In the genomic region with DNA sequence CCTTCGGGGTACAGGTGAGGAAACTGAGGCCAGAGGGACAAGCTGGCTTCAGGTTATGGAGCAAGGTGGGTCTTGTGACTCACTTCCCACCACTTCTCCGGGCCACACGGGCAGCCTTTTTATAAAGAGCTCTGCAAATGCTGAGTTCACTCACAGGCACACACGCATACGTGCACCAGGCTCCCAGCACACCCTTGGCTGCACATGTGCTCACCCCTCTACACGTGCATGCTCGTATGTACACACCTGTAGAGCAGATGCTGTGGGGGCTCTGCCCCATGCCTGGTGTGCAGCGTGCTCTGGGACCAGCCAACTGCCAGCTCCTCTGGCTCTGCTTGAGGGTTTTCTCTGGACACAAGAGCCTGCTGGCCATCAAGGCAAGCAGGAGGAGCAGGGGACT, we compare ENCODE assay signal across 36 cellular contexts. TPM values are rescaled to one million over a fixed set of nuclear protein-coding genes. Genes with fewer than 3 reads are reported as not detected.
"Had no signal": no experiment of that assay in that cellular context is flagged by ENCODE, and none has a peak within 500 bp of the region (broad histone marks: within the 10 kb centered on the region; RNA-seq: fewer than 3 reads in every experiment).

No MANE protein-coding gene starts in this region.

- FAIRE-seq: endometrium, endothelial cell of umbilical vein had no signal

- H3K36me3 Mint-ChIP-seq: activated CD4-positive, alpha-beta memory T cell treated with anti-CD3 and anti-CD28 coated beads for 36 hours; activated CD8-positive, alpha-beta memory T cell treated with anti-CD3 and anti-CD28 coated beads, Interleukin-2, amount 10 ng/mL, durations not matched to agents 7 days and 5 days; activated naive CD4-positive, alpha-beta T cell treated with anti-CD3 and anti-CD28 coated beads, Interleukin-2, amount 50 U/mL, for 72 hours; activated naive CD8-positive, alpha-beta T cell treated with anti-CD3 and anti-CD28 coated beads, Interleukin-2, amount 10 ng/mL, durations not matched to agents 7 days and 5 days; brain had no signal

- H3K4me1 Mint-ChIP-seq: activated CD4-positive, alpha-beta T cell treated with anti-CD3 and anti-CD28 coated beads for 36 hours; activated CD4-positive, alpha-beta T cell treated with anti-CD3 and anti-CD28 coated beads, Interleukin-2, amount 10 ng/mL, durations not matched to agents 24 days and 14 days; activated CD8-positive, alpha-beta memory T cell treated with anti-CD3 and anti-CD28 coated beads, Interleukin-2, amount 10 ng/mL, durations not matched to agents 7 days and 5 days; activated naive CD8-positive, alpha-beta T cell treated with anti-CD3 and anti-CD28 coated beads, Interleukin-2, amount 10 ng/mL, durations not matched to agents 7 days and 5 days had no signal

- H3K4me3 Mint-ChIP-seq: activated CD4-positive, alpha-beta memory T cell treated with anti-CD3 and anti-CD28 coated beads for 36 hours; activated CD4-positive, alpha-beta T cell treated with anti-CD3 and anti-CD28 coated beads for 36 hours; activated CD4-positive, alpha-beta T cell treated with anti-CD3 and anti-CD28 coated beads, Interleukin-2, amount 10 ng/mL, durations not matched to agents 24 days and 14 days; activated CD8-positive, alpha-beta memory T cell treated with anti-CD3 and anti-CD28 coated beads, Interleukin-2, amount 10 ng/mL, durations not matched to agents 7 days and 5 days; activated CD8-positive, alpha-beta T cell treated with anti-CD3 and anti-CD28 coated beads, Interleukin-2, amount 10 ng/mL, durations not matched to agents 7 days and 5 days; activated naive CD4-positive, alpha-beta T cell treated with anti-CD3 and anti-CD28 coated beads for 36 hours; activated naive CD8-positive, alpha-beta T cell treated with anti-CD3 and anti-CD28 coated beads, Interleukin-2, amount 10 ng/mL, durations not matched to agents 7 days and 5 days; activated T-helper 1 cell treated with anti-CD3 and anti-CD28 coated beads, Interleukin-12 subunit alpha, Interleukin-12 subunit beta, Interleukin-2, Interleukin-4 antibody, amounts not matched to agents 30 ng/mL and 10 ng/mL and 1 ng/mL, durations not matched to agents 14 hours and 24 hours and 36 hours; brain; T-helper 2 cell treated with Interferon-gamma antibody and Interleukin-4, amounts not matched to agents 5 μg/mL and 100 μg/mL, for 36 hours had no signal

- ATAC-seq: activated CD4-positive, alpha-beta T cell treated with anti-CD3 and anti-CD28 coated beads for 36 hours; activated CD8-positive, alpha-beta memory T cell treated with anti-CD3 and anti-CD28 coated beads, Interleukin-2, amount 10 ng/mL, durations not matched to agents 7 days and 5 days; activated CD8-positive, alpha-beta T cell treated with anti-CD3 and anti-CD28 coated beads, Interleukin-2, amount 10 ng/mL, durations not matched to agents 7 days and 5 days; activated naive CD4-positive, alpha-beta T cell treated with anti-CD3 and anti-CD28 coated beads, Interleukin-2, amount 50 U/mL, for 72 hours; gastroesophageal sphincter; heart right ventricle had no signal

- H3K79me2 ChIP-seq: hepatocyte had no signal

- H3K27ac ChIP-seq: ascending aorta, breast epithelium, cardiac muscle cell, colonic mucosa, epithelial cell of prostate, esophagus squamous epithelium, gastroesophageal sphincter, heart right ventricle, hepatocyte had no signal

- H3K36me3 ChIP-seq: ascending aorta, breast epithelium, colonic mucosa, esophagus squamous epithelium, gastroesophageal sphincter, heart right ventricle had no signal

- H3K4me1 ChIP-seq: ascending aorta, breast epithelium, colonic mucosa, esophagus squamous epithelium, gastroesophageal sphincter, heart right ventricle had no signal

- H3K4me2 ChIP-seq: hepatocyte had no signal

- H3K27ac Mint-ChIP-seq: activated CD4-positive, alpha-beta memory T cell treated with anti-CD3 and anti-CD28 coated beads for 36 hours; activated CD4-positive, alpha-beta T cell treated with anti-CD3 and anti-CD28 coated beads for 36 hours; activated CD4-positive, alpha-beta T cell treated with anti-CD3 and anti-CD28 coated beads, Interleukin-2, amount 10 ng/mL, durations not matched to agents 24 days and 14 days; activated CD8-positive, alpha-beta memory T cell treated with anti-CD3 and anti-CD28 coated beads, Interleukin-2, amount 10 ng/mL, durations not matched to agents 7 days and 5 days; activated CD8-positive, alpha-beta T cell treated with anti-CD3 and anti-CD28 coated beads, Interleukin-2, amount 10 ng/mL, durations not matched to agents 7 days and 5 days; activated naive CD4-positive, alpha-beta T cell treated with anti-CD3 and anti-CD28 coated beads for 36 hours; activated naive CD4-positive, alpha-beta T cell treated with anti-CD3 and anti-CD28 coated beads, Interleukin-2, amount 50 U/mL, for 72 hours; activated naive CD8-positive, alpha-beta T cell treated with anti-CD3 and anti-CD28 coated beads, Interleukin-2, amount 10 ng/mL, durations not matched to agents 7 days and 5 days; activated T-helper 1 cell treated with anti-CD3 and anti-CD28 coated beads, Interleukin-12 subunit alpha, Interleukin-12 subunit beta, Interleukin-2, Interleukin-4 antibody, amounts not matched to agents 30 ng/mL and 10 ng/mL and 1 ng/mL, durations not matched to agents 14 hours and 24 hours and 36 hours; activated T-helper 2 cell treated with anti-CD3 and anti-CD28 coated beads, Interferon-gamma antibody, Interleukin-2, Interleukin-4, amounts not matched to agents 10 μg/mL and 5 μg/mL and 100 μg/mL, durations not matched to agents 14 hours and 24 hours and 36 hours; brain; T-helper 2 cell treated with Interferon-gamma antibody and Interleukin-4, amounts not matched to agents 5 μg/mL and 100 μg/mL, for 36 hours had no signal

- H3K4me3 ChIP-seq: ascending aorta, breast epithelium, cardiac muscle cell, colonic mucosa, esophagus squamous epithelium, gastroesophageal sphincter, heart right ventricle, hepatocyte had no signal

- H3K9me3 Mint-ChIP-seq: activated CD4-positive, alpha-beta memory T cell treated with anti-CD3 and anti-CD28 coated beads for 36 hours; activated CD4-positive, alpha-beta T cell treated with anti-CD3 and anti-CD28 coated beads, Interleukin-2, amount 10 ng/mL, durations not matched to agents 24 days and 14 days; activated naive CD4-positive, alpha-beta T cell treated with anti-CD3 and anti-CD28 coated beads for 36 hours; activated naive CD4-positive, alpha-beta T cell treated with anti-CD3 and anti-CD28 coated beads, Interleukin-2, amount 50 U/mL, for 72 hours; activated naive CD8-positive, alpha-beta T cell treated with anti-CD3 and anti-CD28 coated beads, Interleukin-2, amount 10 ng/mL, durations not matched to agents 7 days and 5 days; activated T-helper 1 cell treated with anti-CD3 and anti-CD28 coated beads, Interleukin-12 subunit alpha, Interleukin-12 subunit beta, Interleukin-2, Interleukin-4 antibody, amounts not matched to agents 30 ng/mL and 10 ng/mL and 1 ng/mL, durations not matched to agents 14 hours and 24 hours and 36 hours; activated T-helper 2 cell treated with anti-CD3 and anti-CD28 coated beads, Interferon-gamma antibody, Interleukin-2, Interleukin-4, amounts not matched to agents 10 μg/mL and 5 μg/mL and 100 μg/mL, durations not matched to agents 14 hours and 24 hours and 36 hours; T-helper 2 cell treated with Interferon-gamma antibody and Interleukin-4, amounts not matched to agents 5 μg/mL and 100 μg/mL, for 36 hours had no signal

- DNase-seq: activated CD4-positive, alpha-beta memory T cell treated with anti-CD3 and anti-CD28 coated beads for 36 hours; activated CD4-positive, alpha-beta T cell treated with anti-CD3 and anti-CD28 coated beads for 36 hours; activated CD4-positive, alpha-beta T cell treated with anti-CD3 and anti-CD28 coated beads, Interleukin-2, amount 10 ng/mL, durations not matched to agents 24 days and 14 days; activated CD4-positive, CD25-positive, alpha-beta regulatory T cell; activated CD4-positive, CD25-positive, alpha-beta regulatory T cell treated with anti-CD3 and anti-CD28 coated beads, Interleukin-2, amount 50 U/mL, for 72 hours; activated CD8-positive, alpha-beta memory T cell treated with anti-CD3 and anti-CD28 coated beads, Interleukin-2, amount 10 ng/mL, durations not matched to agents 7 days and 5 days; activated CD8-positive, alpha-beta memory T cell treated with anti-CD3 and anti-CD28 coated beads, Interleukin-2, amount 50 U/mL, for 4 hours; activated CD8-positive, alpha-beta T cell treated with anti-CD3 and anti-CD28 coated beads, Interleukin-2, amount 10 ng/mL, durations not matched to agents 7 days and 5 days; activated effector memory CD4-positive, alpha-beta T cell treated with anti-CD3 and anti-CD28 coated beads, Interleukin-2, amount 50 U/mL, for 16 hours; activated naive CD4-positive, alpha-beta T cell treated with anti-CD3 and anti-CD28 coated beads for 36 hours; activated naive CD8-positive, alpha-beta T cell treated with anti-CD3 and anti-CD28 coated beads, Interleukin-2, amount 10 ng/mL, durations not matched to agents 7 days and 5 days; activated T-cell treated with anti-CD3 and anti-CD28 coated beads, Interleukin-2, amount 50 U/mL, for 1 hour; activated T-cell treated with anti-CD3 and anti-CD28 coated beads, Interleukin-2, amount 50 U/mL, for 48 hours; central memory CD4-positive, alpha-beta T cell; cerebellar nuclear complex; colonic mucosa; effector CD8-positive, alpha-beta T cell; esophagus squamous epithelium; foreskin melanocyte; heart right ventricle; T1000 had no signal

- H2AFZ ChIP-seq: hepatocyte had no signal

- H3K27me3 ChIP-seq: ascending aorta, cardiac muscle cell, colonic mucosa, gastroesophageal sphincter, hepatocyte had no signal

- H3K9me3 ChIP-seq: ascending aorta, breast epithelium, colonic mucosa, esophagus squamous epithelium, gastroesophageal sphincter, heart right ventricle had no signal

RNA-seq across cellular contexts. Expression of gene VSTM2L, which starts 29.1 kb away (rescaled TPM):
- total RNA-seq: activated CD4-positive, alpha-beta memory T cell treated with anti-CD3 and anti-CD28 coated beads for 36 hours; activated CD4-positive, alpha-beta T cell treated with anti-CD3 and anti-CD28 coated beads for 36 hours; activated CD8-positive, alpha-beta memory T cell treated with anti-CD3 and anti-CD28 coated beads for 36 hours; activated naive CD4-positive, alpha-beta T cell treated with anti-CD3 and anti-CD28 coated beads for 36 hours; activated naive CD8-positive, alpha-beta T cell treated with anti-CD3 and anti-CD28 coated beads, Interleukin-2, amount 10 ng/mL, durations not matched to agents 7 days and 5 days; dermis microvascular lymphatic vessel endothelial cell; endothelial cell of umbilical vein had no signal
